Comparison of ENCODE assay signal across 15 cellular contexts in genomic region chr17:39813631-39814030, GRCh38. TPM values are rescaled to one million over a fixed set of nuclear protein-coding genes. Genes with fewer than 3 reads are reported as not detected.
DNase-seq lines count a peak whose midpoint lies in the region; ATAC-seq, FAIRE-seq and TF ChIP-seq lines count a peak whose summit lies in the region.
"Had no signal": no experiment of that assay in that cellular context is flagged by ENCODE, and none has a peak within 500 bp of the region (broad histone marks: within the 10 kb centered on the region; RNA-seq: fewer than 3 reads in every experiment).

No MANE protein-coding gene starts in this region.

- peak overlapping the region; percentile 53 to 78 for H3K27ac Mint-ChIP-seq in activated naive CD4-positive, alpha-beta T cell treated with anti-CD3 and anti-CD28 coated beads, Interleukin-2, amount 50 U/mL, for 72 hours

- peaks cover 23 to 31% of the 10 kb centered on the region in 2 donors for H3K36me3 Mint-ChIP-seq in activated naive CD4-positive, alpha-beta T cell treated with anti-CD3 and anti-CD28 coated beads, Interleukin-2, amount 50 U/mL, for 72 hours

- peak; percentile 81 to 95 for ATAC-seq in activated naive CD4-positive, alpha-beta T cell treated with anti-CD3 and anti-CD28 coated beads, Interleukin-2, amount 50 U/mL, for 72 hours
- ATAC-seq in HG03045 (IDR thresholded peaks at IDR 0.05; ENCODE audit: unreplicated experiment): no peak

- no peak for FAIRE-seq in frontal cortex (lab: Jason Lieb, UNC)
- FAIRE-seq: GM12891, TTC549 had no signal

- peak; percentile 28 for TF ChIP-seq POLR2A in GM18951 (IDR thresholded peaks at IDR 0.05; ENCODE audit: extremely low read depth, insufficient read depth, insufficient read length)

- DNase-seq in activated CD4-positive, alpha-beta T cell treated with anti-CD3 and anti-CD28 coated beads, Interleukin-2, amount 50 U/mL, for 1 hour: peak; percentile 57
- DNase-seq in activated naive CD4-positive, alpha-beta T cell treated with anti-CD3 and anti-CD28 coated beads, Interleukin-2, amount 50 U/mL, for 72 hours (ENCODE audit: low spot score in 2 of 2): peak in 1 of 2 donors; percentile 71
- DNase-seq in stimulated activated CD4-positive, alpha-beta T cell treated with anti-CD3 and anti-CD28 coated beads, Interleukin-4, amount 100 ng/mL, for 1 hour: peak; percentile 51
- DNase-seq in frontal cortex (ENCODE audit: low spot score in 2 of 2) (no peak), NCI-H1092 (lab: John Stamatoyannopoulos, UW) (no peak), HK-2 (ENCODE audit: unreplicated experiment) (no peak)
- DNase-seq: mesenchymal stem cell, NCI-H82 had no signal

- no peaks in the 10 kb centered on the region for H3K9me3 Mint-ChIP-seq in activated naive CD4-positive, alpha-beta T cell treated with anti-CD3 and anti-CD28 coated beads, Interleukin-2, amount 50 U/mL, for 72 hours

- in situ Hi-C loops in GM18951 (cut with MboI; ENCODE audit: low sequenced_read_pairs, unreplicated experiment): no loop called here

RNA-seq across cellular contexts. Expression of gene IKZF3, which starts 50.5 kb away (rescaled TPM):
- 10 to 100 TPM; 37.6 to 60.8 TPM for total RNA-seq in activated naive CD4-positive, alpha-beta T cell treated with anti-CD3 and anti-CD28 coated beads, Interleukin-2, amount 50 U/mL, for 72 hours
- 0.41 TPM for total RNA-seq in frontal cortex
- total RNA-seq: chondrocyte had no signal

RNA-seq across cellular contexts. Expression of gene ZPBP2, which starts 54.4 kb away (rescaled TPM):
- not detected for total RNA-seq in activated naive CD4-positive, alpha-beta T cell treated with anti-CD3 and anti-CD28 coated beads, Interleukin-2, amount 50 U/mL, for 72 hours
- total RNA-seq in frontal cortex: not detected
- total RNA-seq: chondrocyte, right atrium auricular region, thoracic aorta had no signal

Comparison
In these comparisons a context has a peak if more than half of its experiments do, and no peak if none do; other contexts are left out.
1. DNase-seq: peak in activated CD4-positive, alpha-beta T cell treated with anti-CD3 and anti-CD28 coated beads, Interleukin-2, amount 50 U/mL, for 1 hour (single experiment) and stimulated activated CD4-positive, alpha-beta T cell treated with anti-CD3 and anti-CD28 coated beads, Interleukin-4, amount 100 ng/mL, for 1 hour (single experiment); none in frontal cortex (0 of 2), NCI-H1092 (single experiment) and HK-2 (single experiment).
2. RNA of gene IKZF3, which starts 50.5 kb away (total RNA-seq): 37.6 to 60.8 TPM in activated naive CD4-positive, alpha-beta T cell treated with anti-CD3 and anti-CD28 coated beads, Interleukin-2, amount 50 U/mL, for 72 hours; 0.41 TPM in frontal cortex (single experiment); every median in the first group is over 10 times any median in the second.